ENCODE assay signal across 20 cellular contexts in genomic region chr11:116840746-116841296, GRCh38. TPM values are rescaled to one million over a fixed set of nuclear protein-coding genes. Genes with fewer than 3 reads are reported as not detected.
A peak's percentile ranks its signal among the peaks of the same experiment; 100 is the strongest.
DNase-seq lines count a peak whose midpoint lies in the region; ATAC-seq, FAIRE-seq and TF ChIP-seq lines count a peak whose summit lies in the region.
"Had no signal": no experiment of that assay in that cellular context is flagged by ENCODE, and none has a peak within 500 bp of the region (broad histone marks: within the 10 kb centered on the region; RNA-seq: fewer than 3 reads in every experiment).

No MANE protein-coding gene starts in this region.

- H3K27ac ChIP-seq in right lobe of liver (peak overlapping the region in 2 of 3 donors; percentile 74 to 76), small intestine (ENCODE audit: low read depth in 1 of 2, low read length in 1 of 2) (no peak overlapping the region), WERI-Rb-1 (no peak overlapping the region)

- H3K4me3 ChIP-seq in NB4 (ENCODE audit: low read depth, low read length), result no peak overlapping the region
- H3K4me3 ChIP-seq in right lobe of liver, result no peak overlapping the region
- no peak overlapping the region for H3K4me3 ChIP-seq in small intestine (ENCODE audit: low read depth in 1 of 2, low read length in 2 of 2)
- no peak overlapping the region for H3K4me3 ChIP-seq in WERI-Rb-1 (ENCODE audit: low read depth, low read length)
- H3K4me3 ChIP-seq: GM12878, MG63 had no signal

- TF ChIP-seq POLR2A in NB4 (IDR thresholded peaks at IDR 0.05; ENCODE audit: extremely low read depth, insufficient read length) (no peak), right lobe of liver (IDR thresholded peaks at IDR 0.05) (no peak)

- DNase-seq in activated naive CD8-positive, alpha-beta T cell treated with anti-CD3 and anti-CD28 coated beads, Interleukin-2, amount 10 ng/mL, durations not matched to agents 7 days and 5 days, result peak; percentile 19
- no peak for DNase-seq in activated naive CD8-positive, alpha-beta T cell treated with anti-CD3 and anti-CD28 coated beads for 36 hours
- DNase-seq in NB4 (ENCODE audit: low read depth) (peak; percentile 53), right lobe of liver (peak in 2 of 3 donors; percentile 71 to 81), small intestine (no peak), WERI-Rb-1 (no peak), kidney tubule cell (ENCODE audit: low spot score) (no peak)
- DNase-seq in stimulated activated effector memory CD8-positive, alpha-beta T cell treated with anti-CD3 and anti-CD28 coated beads, Interleukin-12 subunit alpha, Interleukin-12 subunit beta, amount 100 ng/mL, for 72 hours (ENCODE audit: low spot score in 2 of 2), result no peak
- DNase-seq: DMS53, KG1, MG63, NCI-H1105 treated with DMSO at 0.1 percent for 48 hours, NCI-H1930, NCI-H2171, NCI-H446 treated with DMSO at 0.1 percent for 48 hours, NCI-H748 treated with DMSO at 0.1 percent for 48 hours, SHP77 treated with DMSO at 0.1 percent for 48 hours had no signal

- peaks cover 6% of the 10 kb centered on the region for H3K36me3 Mint-ChIP-seq in activated naive CD8-positive, alpha-beta T cell treated with anti-CD3 and anti-CD28 coated beads, Interleukin-2, amount 10 ng/mL, durations not matched to agents 7 days and 5 days
- H3K36me3 Mint-ChIP-seq in activated naive CD8-positive, alpha-beta T cell treated with anti-CD3 and anti-CD28 coated beads for 36 hours, result no peaks in the 10 kb centered on the region
- peaks cover 36% of the 10 kb centered on the region for H3K36me3 Mint-ChIP-seq in stimulated activated effector memory CD8-positive, alpha-beta T cell treated with anti-CD3 and anti-CD28 coated beads, Interleukin-12 subunit alpha, Interleukin-12 subunit beta, amount 100 ng/mL, for 72 hours

- ATAC-seq in activated naive CD8-positive, alpha-beta T cell treated with anti-CD3 and anti-CD28 coated beads, Interleukin-2, amount 10 ng/mL, durations not matched to agents 7 days and 5 days (ENCODE audit: low read depth), result no peak
- ATAC-seq in right lobe of liver, result peak; percentile 44 to 68 (median 50)
- no peak for ATAC-seq in stimulated activated effector memory CD8-positive, alpha-beta T cell treated with anti-CD3 and anti-CD28 coated beads, Interleukin-12 subunit alpha, Interleukin-12 subunit beta, amount 100 ng/mL, for 72 hours
- ATAC-seq: GM12878 had no signal

- POLR2A ChIA-PET in activated naive CD8-positive, alpha-beta T cell treated with anti-CD3 and anti-CD28 coated beads, Interleukin-2, amount 10 ng/mL, durations not matched to agents 7 days and 5 days (lab: Charles Lee), result interaction anchor here (1.2 kb wide), 1 partner anchor 12 kb away, joined by 4 read pairs; no protein-coding TSS in a partner anchor

- H3K27me3 Mint-ChIP-seq in activated naive CD8-positive, alpha-beta T cell treated with anti-CD3 and anti-CD28 coated beads, Interleukin-2, amount 10 ng/mL, durations not matched to agents 7 days and 5 days, result no peaks in the 10 kb centered on the region
- H3K27me3 Mint-ChIP-seq in activated naive CD8-positive, alpha-beta T cell treated with anti-CD3 and anti-CD28 coated beads for 36 hours, result no peaks in the 10 kb centered on the region

- H3K27ac Mint-ChIP-seq in activated naive CD8-positive, alpha-beta T cell treated with anti-CD3 and anti-CD28 coated beads, Interleukin-2, amount 10 ng/mL, durations not matched to agents 7 days and 5 days, result no peak overlapping the region
- no peak overlapping the region for H3K27ac Mint-ChIP-seq in activated naive CD8-positive, alpha-beta T cell treated with anti-CD3 and anti-CD28 coated beads for 36 hours
- H3K27ac Mint-ChIP-seq in stimulated activated effector memory CD8-positive, alpha-beta T cell treated with anti-CD3 and anti-CD28 coated beads, Interleukin-12 subunit alpha, Interleukin-12 subunit beta, amount 100 ng/mL, for 72 hours, result peak overlapping the region; percentile 53

- H3K9me3 Mint-ChIP-seq in activated naive CD8-positive, alpha-beta T cell treated with anti-CD3 and anti-CD28 coated beads, Interleukin-2, amount 10 ng/mL, durations not matched to agents 7 days and 5 days, result no peaks in the 10 kb centered on the region
- no peaks in the 10 kb centered on the region for H3K9me3 Mint-ChIP-seq in activated naive CD8-positive, alpha-beta T cell treated with anti-CD3 and anti-CD28 coated beads for 36 hours
- no peaks in the 10 kb centered on the region for H3K9me3 Mint-ChIP-seq in stimulated activated effector memory CD8-positive, alpha-beta T cell treated with anti-CD3 and anti-CD28 coated beads, Interleukin-12 subunit alpha, Interleukin-12 subunit beta, amount 100 ng/mL, for 72 hours

- H3K4me1 Mint-ChIP-seq in activated naive CD8-positive, alpha-beta T cell treated with anti-CD3 and anti-CD28 coated beads, Interleukin-2, amount 10 ng/mL, durations not matched to agents 7 days and 5 days, result peaks cover 5% of the 10 kb centered on the region
- peaks cover 2% of the 10 kb centered on the region for H3K4me1 Mint-ChIP-seq in activated naive CD8-positive, alpha-beta T cell treated with anti-CD3 and anti-CD28 coated beads for 36 hours
- peaks cover 5% of the 10 kb centered on the region for H3K4me1 Mint-ChIP-seq in stimulated activated effector memory CD8-positive, alpha-beta T cell treated with anti-CD3 and anti-CD28 coated beads, Interleukin-12 subunit alpha, Interleukin-12 subunit beta, amount 100 ng/mL, for 72 hours

- peaks cover 0 to 20% (median 1%) of the 10 kb centered on the region in 4 donors for H3K36me3 ChIP-seq in right lobe of liver
- H3K36me3 ChIP-seq in small intestine (ENCODE audit: control insufficient read depth in 2 of 2, insufficient read depth in 2 of 2, low read length in 2 of 2), result peaks cover 2 to 10% of the 10 kb centered on the region in 2 donors
- H3K36me3 ChIP-seq in WERI-Rb-1, result peaks cover 14% of the 10 kb centered on the region

- TF ChIP-seq CTCF in NB4 (IDR thresholded peaks at IDR 0.05; ENCODE audit: low read depth, low read length) (no peak), right lobe of liver (IDR thresholded peaks at IDR 0.05) (no peak), WERI-Rb-1 (IDR thresholded peaks at IDR 0.05; ENCODE audit: low read depth, low read length) (no peak)

- no peak for FAIRE-seq in small intestine (lab: Jason Lieb, UNC)
- FAIRE-seq: GM12878, H1, RCC 7860 had no signal

- H3K4me1 ChIP-seq in right lobe of liver (peaks cover 0 to 36% (median 18%) of the 10 kb centered on the region in 4 donors), small intestine (ENCODE audit: control insufficient read depth in 2 of 2, insufficient read depth in 1 of 2, low read depth in 1 of 2, low read length in 1 of 2) (peaks cover 0 to 4% of the 10 kb centered on the region in 2 donors)

- intact Hi-C loops in right lobe of liver (cut with DNase I), result no loop called here

- no peaks in the 10 kb centered on the region for H3K9me3 ChIP-seq in right lobe of liver
- no peaks in the 10 kb centered on the region for H3K9me3 ChIP-seq in small intestine (ENCODE audit: control insufficient read depth, low read depth)
- H3K9me3 ChIP-seq in WERI-Rb-1 (ENCODE audit: severe bottlenecking), result no peaks in the 10 kb centered on the region
- H3K9me3 ChIP-seq: MG63 had no signal

- 42% methylated on average over 8 of the region's 9 CpGs for WGBS in right lobe of liver (ENCODE audit: insufficient coverage, low coverage, low lambda C conversion rate, missing lambda C conversion rate)
- WGBS in small intestine, 3 donors, result 38 to 74% (median 51%) methylated on average over 9 of the region's 9 CpGs

- no peaks in the 10 kb centered on the region for H3K27me3 ChIP-seq in right lobe of liver
- no peaks in the 10 kb centered on the region for H3K27me3 ChIP-seq in small intestine (ENCODE audit: control insufficient read depth in 2 of 2, insufficient read depth in 2 of 2, low read length in 2 of 2)
- H3K27me3 ChIP-seq in WERI-Rb-1 (ENCODE audit: insufficient read depth, low read depth, severe bottlenecking), result no peaks in the 10 kb centered on the region
- H3K27me3 ChIP-seq: MG63 had no signal

- no peak overlapping the region for H3K4me3 Mint-ChIP-seq in activated naive CD8-positive, alpha-beta T cell treated with anti-CD3 and anti-CD28 coated beads, Interleukin-2, amount 10 ng/mL, durations not matched to agents 7 days and 5 days
- no peak overlapping the region for H3K4me3 Mint-ChIP-seq in activated naive CD8-positive, alpha-beta T cell treated with anti-CD3 and anti-CD28 coated beads for 36 hours
- no peak overlapping the region for H3K4me3 Mint-ChIP-seq in stimulated activated effector memory CD8-positive, alpha-beta T cell treated with anti-CD3 and anti-CD28 coated beads, Interleukin-12 subunit alpha, Interleukin-12 subunit beta, amount 100 ng/mL, for 72 hours

RNA-seq across cellular contexts. Expression of gene APOA1, which starts 3.4 kb away (rescaled TPM):
- under 1 TPM; 0.44 to 0.45 TPM for total RNA-seq in activated naive CD8-positive, alpha-beta T cell treated with anti-CD3 and anti-CD28 coated beads, Interleukin-2, amount 10 ng/mL, durations not matched to agents 7 days and 5 days
- under 1 TPM in 1 of 2 experiments, not detected in 1; 0.33 TPM for total RNA-seq in activated naive CD8-positive, alpha-beta T cell treated with anti-CD3 and anti-CD28 coated beads for 36 hours
- over 10,000 TPM in 2 of 6 experiments, 1,000 to 10,000 TPM in 4; 5,429 to 12,494 (median 8,679) TPM for total RNA-seq in right lobe of liver
- over 10,000 TPM in 2 of 3 donors, 10 to 100 TPM in 1; 62.3 to 22,236 (median 10,383) TPM for polyA plus RNA-seq in small intestine
- total RNA-seq: H1 had no signal

RNA-seq across cellular contexts. Expression of gene APOC3, which starts 11.1 kb away (rescaled TPM):
- not detected for total RNA-seq in activated naive CD8-positive, alpha-beta T cell treated with anti-CD3 and anti-CD28 coated beads, Interleukin-2, amount 10 ng/mL, durations not matched to agents 7 days and 5 days
- total RNA-seq in activated naive CD8-positive, alpha-beta T cell treated with anti-CD3 and anti-CD28 coated beads for 36 hours, result not detected
- over 10,000 TPM in 3 of 6 experiments, 1,000 to 10,000 TPM in 3; 4,225 to 15,106 (median 9,815) TPM for total RNA-seq in right lobe of liver
- over 10,000 TPM in 1 of 3 donors, 1,000 to 10,000 TPM in 1, 100 to 1,000 TPM in 1; 273 to 10,182 (median 4,196) TPM for polyA plus RNA-seq in small intestine
- total RNA-seq: H1 had no signal
- polyA plus RNA-seq: GM12878, H1 had no signal

RNA-seq across cellular contexts. Expression of gene APOA4, which starts 17.7 kb away (rescaled TPM):
- total RNA-seq in activated naive CD8-positive, alpha-beta T cell treated with anti-CD3 and anti-CD28 coated beads, Interleukin-2, amount 10 ng/mL, durations not matched to agents 7 days and 5 days, result not detected
- not detected for total RNA-seq in activated naive CD8-positive, alpha-beta T cell treated with anti-CD3 and anti-CD28 coated beads for 36 hours
- total RNA-seq in right lobe of liver, result 1,000 to 10,000 TPM in 2 of 6 experiments, 100 to 1,000 TPM in 2, 10 to 100 TPM in 2; 21.9 to 1,288 (median 117) TPM
- polyA plus RNA-seq in small intestine, result 1,000 to 10,000 TPM in 2 of 3 donors, 100 to 1,000 TPM in 1; 338 to 9,049 (median 8,594) TPM
- total RNA-seq: GM12878, H1 had no signal
- polyA plus RNA-seq: GM12878, H1 had no signal

RNA-seq across cellular contexts. Expression of gene APOA5, which starts 49.1 kb away (rescaled TPM):
- total RNA-seq in activated naive CD8-positive, alpha-beta T cell treated with anti-CD3 and anti-CD28 coated beads, Interleukin-2, amount 10 ng/mL, durations not matched to agents 7 days and 5 days, result not detected
- total RNA-seq in activated naive CD8-positive, alpha-beta T cell treated with anti-CD3 and anti-CD28 coated beads for 36 hours, result not detected
- total RNA-seq in right lobe of liver, result 1,000 to 10,000 TPM in 1 of 6 experiments, 100 to 1,000 TPM in 4, 10 to 100 TPM in 1; 57.8 to 1,064 (median 724) TPM
- under 1 TPM in 1 of 3 donors, not detected in 2; 0.22 TPM for polyA plus RNA-seq in small intestine
- polyA plus RNA-seq: GM12878 had no signal

RNA-seq across cellular contexts. Expression of gene ZPR1, which starts 53.0 kb away (rescaled TPM):
- total RNA-seq in activated naive CD8-positive, alpha-beta T cell treated with anti-CD3 and anti-CD28 coated beads, Interleukin-2, amount 10 ng/mL, durations not matched to agents 7 days and 5 days, result 10 to 100 TPM; 53.6 to 57.3 TPM
- 100 to 1,000 TPM; 100 to 101 TPM for total RNA-seq in activated naive CD8-positive, alpha-beta T cell treated with anti-CD3 and anti-CD28 coated beads for 36 hours
- total RNA-seq in right lobe of liver, result 10 to 100 TPM; 17.9 to 86.6 (median 30.2) TPM
- polyA plus RNA-seq in small intestine, result 10 to 100 TPM; 24.5 to 29.1 (median 27.3) TPM

Comparison
In these comparisons a context has a peak if more than half of its experiments do, and no peak if none do; other contexts are left out.
1. DNase-seq: peak in activated naive CD8-positive, alpha-beta T cell treated with anti-CD3 and anti-CD28 coated beads, Interleukin-2, amount 10 ng/mL, durations not matched to agents 7 days and 5 days (single experiment), NB4 (single experiment) and right lobe of liver (2 of 3); none in activated naive CD8-positive, alpha-beta T cell treated with anti-CD3 and anti-CD28 coated beads for 36 hours (single experiment), stimulated activated effector memory CD8-positive, alpha-beta T cell treated with anti-CD3 and anti-CD28 coated beads, Interleukin-12 subunit alpha, Interleukin-12 subunit beta, amount 100 ng/mL, for 72 hours (0 of 2), small intestine (single experiment), WERI-Rb-1 (single experiment) and kidney tubule cell (single experiment).
2. ATAC-seq: peak in right lobe of liver (4 of 4); none in activated naive CD8-positive, alpha-beta T cell treated with anti-CD3 and anti-CD28 coated beads, Interleukin-2, amount 10 ng/mL, durations not matched to agents 7 days and 5 days (single experiment) and stimulated activated effector memory CD8-positive, alpha-beta T cell treated with anti-CD3 and anti-CD28 coated beads, Interleukin-12 subunit alpha, Interleukin-12 subunit beta, amount 100 ng/mL, for 72 hours (single experiment).
3. H3K27ac ChIP-seq: peak in right lobe of liver (2 of 3); none in small intestine (0 of 2) and WERI-Rb-1 (single experiment).
4. RNA of gene APOA1, which starts 3.4 kb away (total RNA-seq): 5,429 to 12,494 TPM in right lobe of liver; 0.44 to 0.45 TPM in activated naive CD8-positive, alpha-beta T cell treated with anti-CD3 and anti-CD28 coated beads, Interleukin-2, amount 10 ng/mL, durations not matched to agents 7 days and 5 days and 0.33 TPM in activated naive CD8-positive, alpha-beta T cell treated with anti-CD3 and anti-CD28 coated beads for 36 hours; every median in the first group is over 1,000 times any median in the second.
5. RNA of gene APOC3, which starts 11.1 kb away (total RNA-seq): 4,225 to 15,106 TPM in right lobe of liver; not detected in activated naive CD8-positive, alpha-beta T cell treated with anti-CD3 and anti-CD28 coated beads, Interleukin-2, amount 10 ng/mL, durations not matched to agents 7 days and 5 days and not detected in activated naive CD8-positive, alpha-beta T cell treated with anti-CD3 and anti-CD28 coated beads for 36 hours; every median in the first group is over 1,000 times any median in the second.
6. RNA of gene APOA4, which starts 17.7 kb away (total RNA-seq): 21.9 to 1,288 TPM in right lobe of liver; not detected in activated naive CD8-positive, alpha-beta T cell treated with anti-CD3 and anti-CD28 coated beads, Interleukin-2, amount 10 ng/mL, durations not matched to agents 7 days and 5 days and not detected in activated naive CD8-positive, alpha-beta T cell treated with anti-CD3 and anti-CD28 coated beads for 36 hours; every median in the first group is over 10 times any median in the second.